8 cellular contexts compared by ENCODE assay signal in genomic region chr9:130041648-130042405, GRCh38. TPM values are rescaled to one million over a fixed set of nuclear protein-coding genes. Genes with fewer than 3 reads are reported as not detected.
A peak's percentile ranks its signal among the peaks of the same experiment; 100 is the strongest.
DNase-seq lines count a peak whose midpoint lies in the region; ATAC-seq and TF ChIP-seq lines count a peak whose summit lies in the region.

No MANE protein-coding gene starts in this region.

- TF ChIP-seq POLR2A in heart left ventricle (IDR thresholded peaks at IDR 0.05), result peak in 1 of 2 donors; percentile 9

- DNase-seq in stimulated activated CD4-positive, alpha-beta T cell treated with anti-CD3 and anti-CD28 coated beads, Interleukin-2, amount 100 ng/mL, for 24 hours, result peak; percentile 23 to 36
- DNase-seq in stimulated activated CD4-positive, alpha-beta T cell treated with anti-CD3 and anti-CD28 coated beads, Interleukin-4, amount 100 ng/mL, for 1 hour, result no peak
- DNase-seq in activated CD4-positive, alpha-beta memory T cell treated with anti-CD3 and anti-CD28 coated beads, Interleukin-2, amount 10 ng/mL, durations not matched to agents 7 days and 5 days, result no peak
- DNase-seq in heart left ventricle, result peak in 3 of 5 donors; percentile 21 to 68 (median 29)
- peak in 8 of 10 donors; percentile 17 to 90 (median 48) for DNase-seq in posterior cingulate gyrus
- no peak for DNase-seq in NCI-H187 treated with DMSO at 0.1 percent for 48 hours (lab: John Stamatoyannopoulos, UW)

- peaks cover 28% of the 10 kb centered on the region for H3K36me3 Mint-ChIP-seq in activated CD4-positive, alpha-beta memory T cell treated with anti-CD3 and anti-CD28 coated beads, Interleukin-2, amount 10 ng/mL, durations not matched to agents 7 days and 5 days (ENCODE audit: low read depth)

- peak in 1 of 4 donors; percentile 2 for ATAC-seq in heart left ventricle
- ATAC-seq in HG02981 (IDR thresholded peaks at IDR 0.05; ENCODE audit: unreplicated experiment), result no peak
- ATAC-seq in GM21717 (IDR thresholded peaks at IDR 0.05; ENCODE audit: unreplicated experiment), result no peak

- peak overlapping the region; percentile 91 for H3K27ac Mint-ChIP-seq in activated CD4-positive, alpha-beta memory T cell treated with anti-CD3 and anti-CD28 coated beads, Interleukin-2, amount 10 ng/mL, durations not matched to agents 7 days and 5 days

- no peaks in the 10 kb centered on the region for H3K36me3 ChIP-seq in heart left ventricle

- H3K9me3 ChIP-seq in heart left ventricle, result no peaks in the 10 kb centered on the region

- no peaks in the 10 kb centered on the region for H3K27me3 Mint-ChIP-seq in activated CD4-positive, alpha-beta memory T cell treated with anti-CD3 and anti-CD28 coated beads, Interleukin-2, amount 10 ng/mL, durations not matched to agents 7 days and 5 days

- peaks cover 56% of the 10 kb centered on the region for H3K4me1 Mint-ChIP-seq in activated CD4-positive, alpha-beta memory T cell treated with anti-CD3 and anti-CD28 coated beads, Interleukin-2, amount 10 ng/mL, durations not matched to agents 7 days and 5 days

- H3K4me3 Mint-ChIP-seq in activated CD4-positive, alpha-beta memory T cell treated with anti-CD3 and anti-CD28 coated beads, Interleukin-2, amount 10 ng/mL, durations not matched to agents 7 days and 5 days, result peak overlapping the region; percentile 90

- WGBS in heart left ventricle, 4 donors, result 1 to 2% (median 2%) methylated on average over 30 to 31 of the region's 31 CpGs

- POLR2A ChIA-PET in activated CD4-positive, alpha-beta memory T cell treated with anti-CD3 and anti-CD28 coated beads, Interleukin-2, amount 10 ng/mL, durations not matched to agents 7 days and 5 days (lab: Charles Lee), result interaction anchor here (0.7 to 14.8 kb wide), 21 partner anchors 7 to 1232 kb away, joined by 3 to 403 read pairs (median 13); partner anchors contain the start of gene GPR107

- no peaks in the 10 kb centered on the region for H3K27me3 ChIP-seq in heart left ventricle

- no peaks in the 10 kb centered on the region for H3K9me3 Mint-ChIP-seq in activated CD4-positive, alpha-beta memory T cell treated with anti-CD3 and anti-CD28 coated beads, Interleukin-2, amount 10 ng/mL, durations not matched to agents 7 days and 5 days

- no peak for TF ChIP-seq CTCF in heart left ventricle (IDR thresholded peaks at IDR 0.05)

- peaks cover 0 to 78% (median 24%) of the 10 kb centered on the region in 12 donors for H3K4me1 ChIP-seq in heart left ventricle

- peak overlapping the region; percentile 65 to 97 (median 94) for H3K4me3 ChIP-seq in heart left ventricle

- CTCF ChIA-PET in activated CD4-positive, alpha-beta memory T cell treated with anti-CD3 and anti-CD28 coated beads, Interleukin-2, amount 10 ng/mL, durations not matched to agents 7 days and 5 days (lab: Charles Lee), result interaction anchor here (1.2 to 2.5 kb wide), 4 partner anchors 12 to 157 kb away, joined by 4 to 9 read pairs (median 6); partner anchors contain the start of gene GPR107

- H3K27ac ChIP-seq in heart left ventricle, result peak overlapping the region; percentile 89 to 97 (median 94)

- intact Hi-C loops in heart left ventricle (cut with DNase I) (loop anchor here in 7 of 10 donors (2.0 to 10.0 kb wide), 6 partner anchors 75 to 157 kb away; no protein-coding TSS in a partner anchor), posterior cingulate gyrus (cut with DNase I) (loop anchor here (2.0 to 10.0 kb wide), 2 partner anchors 77 to 157 kb away; no protein-coding TSS in a partner anchor)

RNA-seq across cellular contexts. Expression of gene FNBP1, which starts 1.2 kb away (rescaled TPM):
- 100 to 1,000 TPM; 208 to 213 TPM for total RNA-seq in activated CD4-positive, alpha-beta memory T cell treated with anti-CD3 and anti-CD28 coated beads, Interleukin-2, amount 10 ng/mL, durations not matched to agents 7 days and 5 days
- 10 to 100 TPM; 16.6 to 47.3 (median 24.8) TPM for total RNA-seq in heart left ventricle
- 10 to 100 TPM in 1 of 2 donors, 1 to 10 TPM in 1; 6.9 to 13.4 TPM for polyA plus RNA-seq in heart left ventricle

RNA-seq across cellular contexts. Expression of gene GPR107, which starts 11.9 kb away (rescaled TPM):
- total RNA-seq in activated CD4-positive, alpha-beta memory T cell treated with anti-CD3 and anti-CD28 coated beads, Interleukin-2, amount 10 ng/mL, durations not matched to agents 7 days and 5 days, result 10 to 100 TPM; 25.1 to 26.3 TPM
- total RNA-seq in heart left ventricle, result 10 to 100 TPM; 16.1 to 33.2 (median 21.3) TPM
- 10 to 100 TPM in 1 of 2 donors, 1 to 10 TPM in 1; 7.0 to 30.5 TPM for polyA plus RNA-seq in heart left ventricle

Comparison
In these comparisons a context has a peak if more than half of its experiments do, and no peak if none do; other contexts are left out.
1. DNase-seq: peak in stimulated activated CD4-positive, alpha-beta T cell treated with anti-CD3 and anti-CD28 coated beads, Interleukin-2, amount 100 ng/mL, for 24 hours (2 of 2), heart left ventricle (3 of 5) and posterior cingulate gyrus (8 of 10); none in stimulated activated CD4-positive, alpha-beta T cell treated with anti-CD3 and anti-CD28 coated beads, Interleukin-4, amount 100 ng/mL, for 1 hour (single experiment), activated CD4-positive, alpha-beta memory T cell treated with anti-CD3 and anti-CD28 coated beads, Interleukin-2, amount 10 ng/mL, durations not matched to agents 7 days and 5 days (single experiment) and NCI-H187 treated with DMSO at 0.1 percent for 48 hours (single experiment).
2. RNA of gene FNBP1, which starts 1.2 kb away (total RNA-seq): 208 to 213 TPM in activated CD4-positive, alpha-beta memory T cell treated with anti-CD3 and anti-CD28 coated beads, Interleukin-2, amount 10 ng/mL, durations not matched to agents 7 days and 5 days; 16.6 to 47.3 TPM in heart left ventricle; every median in the first group is over 4 times any median in the second.